Comparison of ENCODE assay signal across 12 cellular contexts in genomic region chr5:35081134-35081533, GRCh38. TPM values are rescaled to one million over a fixed set of nuclear protein-coding genes. Genes with fewer than 3 reads are reported as not detected.
"Had no signal": no experiment of that assay in that cellular context is flagged by ENCODE, and none has a peak within 500 bp of the region (broad histone marks: within the 10 kb centered on the region; RNA-seq: fewer than 3 reads in every experiment).

No MANE protein-coding gene starts in this region.

- H3K9me3 ChIP-seq: HAP-1 had no signal

- FAIRE-seq: H1, H54 had no signal

- H3K9ac ChIP-seq: GM23248 had no signal

- H3K4me2 ChIP-seq: GM23338 had no signal

- H3K4me3 ChIP-seq: GM23248, GM23338, HAP-1 had no signal

- H2AFZ ChIP-seq: GM23248, GM23338 had no signal

- ATAC-seq: GM23338, HCT116 had no signal

- H3K4me1 ChIP-seq: HAP-1 had no signal

- H3K36me3 ChIP-seq: HAP-1 had no signal

- H3K27ac ChIP-seq: GM23248 had no signal

- DNase-seq: GM23248, GOT3, H7, H9, HCEC 1CT, HFFc6 had no signal

RNA-seq across cellular contexts. Expression of gene AGXT2, which starts 33.4 kb away (rescaled TPM):
- total RNA-seq: GM23248, GM23338, H1, H4, H7, H9, HFFc6 had no signal
- polyA plus RNA-seq: GM23248, GM23338, H1 had no signal
